ENCODE assay signal across 22 cellular contexts in the genomic region with DNA sequence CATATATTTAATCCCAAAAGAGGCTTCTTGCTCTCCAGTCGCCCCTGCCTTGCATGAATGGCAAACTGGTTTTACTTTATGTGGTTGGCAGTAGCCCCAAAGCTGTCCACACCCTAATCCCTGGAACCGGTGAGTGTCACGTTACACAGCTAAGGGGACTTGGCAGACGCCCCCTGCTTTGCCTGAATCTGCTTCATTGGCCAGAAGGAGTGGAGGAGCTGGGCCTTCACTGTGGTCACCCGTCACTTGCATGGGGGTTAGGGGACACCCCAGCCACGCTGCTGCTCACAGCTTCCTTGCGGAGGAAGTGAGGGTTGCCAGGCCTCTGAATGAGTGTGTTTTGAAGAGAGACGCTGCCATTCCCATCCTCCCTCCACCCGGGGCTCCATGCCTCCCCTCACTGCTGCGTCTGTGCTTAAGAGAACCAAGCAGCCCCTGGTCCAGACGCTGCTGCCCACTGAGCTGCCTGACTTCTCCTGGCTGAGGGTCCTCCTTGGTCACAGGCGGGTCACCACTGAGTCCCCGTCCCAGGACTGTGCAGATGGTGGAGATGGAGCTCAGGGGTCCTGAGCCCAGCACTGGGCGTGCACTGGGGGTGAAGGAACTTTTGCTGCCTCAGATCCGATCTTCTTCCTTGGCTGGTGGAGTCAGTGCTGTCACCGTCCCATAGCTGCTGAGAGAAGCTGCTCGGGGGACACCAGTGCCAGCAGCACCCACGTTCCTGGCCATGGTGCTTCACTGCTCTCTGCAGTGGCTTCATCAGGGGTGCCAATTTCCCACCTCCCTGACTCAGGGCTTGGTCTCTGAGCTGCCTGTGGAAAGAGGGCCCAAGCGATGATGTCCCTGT. TPM values are rescaled to one million over a fixed set of nuclear protein-coding genes. Genes with fewer than 3 reads are reported as not detected.
A peak's percentile ranks its signal among the peaks of the same experiment; 100 is the strongest.
DNase-seq lines count a peak whose midpoint lies in the region; ATAC-seq and TF ChIP-seq lines count a peak whose summit lies in the region.
"Had no signal": no experiment of that assay in that cellular context is flagged by ENCODE, and none has a peak within 500 bp of the region (broad histone marks: within the 10 kb centered on the region; RNA-seq: fewer than 3 reads in every experiment).

No MANE protein-coding gene starts in this region.

- ATAC-seq in left ventricle myocardium superior (no peak), heart right ventricle (no peak), GM21723 (IDR thresholded peaks at IDR 0.05; ENCODE audit: unreplicated experiment) (no peak), GM18519 (IDR thresholded peaks at IDR 0.05; ENCODE audit: low FRiP score, unreplicated experiment) (no peak)
- ATAC-seq: A549; activated T-cell treated with anti-CD3 and anti-CD28 coated beads, Interleukin-2, amount 50 U/mL, for 4 hours; GM12878 had no signal

- DNase-seq in left ventricle myocardium superior (peak; percentile 19), heart right ventricle (no peak), SW480 (ENCODE audit: low spot score) (peak; percentile 22), left kidney (ENCODE audit: low read depth, low spot score) (peak; percentile 71), COLO829 (ENCODE audit: low spot score) (no peak)
- DNase-seq in activated naive CD4-positive, alpha-beta T cell treated with anti-CD3 and anti-CD28 coated beads, Interleukin-2, amount 50 U/mL, for 16 hours = no peak
- DNase-seq: activated CD4-positive, alpha-beta T cell treated with anti-CD3 and anti-CD28 coated beads, Interleukin-2, amount 10 ng/mL, durations not matched to agents 24 days and 14 days; activated naive CD4-positive, alpha-beta T cell treated with Interleukin-2 at 50 U/mL for 16 hours; activated T-cell treated with anti-CD3 and anti-CD28 coated beads, Interleukin-2, amount 50 U/mL, for 4 hours; dermis blood vessel endothelial cell; KG1; mammary epithelial cell; NCI-H146; NCI-H2171; nucleus accumbens had no signal

- TF ChIP-seq CTCF in heart right ventricle (IDR thresholded peaks at IDR 0.05) = no peak

- 44 to 46% methylated on average over 19 of the region's 19 CpGs for WGBS in heart right ventricle, 2 donors

- intact Hi-C loops in left ventricle myocardium superior (cut with micrococcal nuclease) (no loop called here), heart right ventricle (cut with DNase I) (no loop called here)

- H3K27ac ChIP-seq in heart right ventricle = no peak overlapping the region
- H3K27ac ChIP-seq: A549, skin epidermis had no signal

- no peak overlapping the region for H3K4me3 ChIP-seq in heart right ventricle
- H3K4me3 ChIP-seq: A549, GM12878, skin epidermis had no signal

- H3K36me3 ChIP-seq in heart right ventricle = no peaks in the 10 kb centered on the region

- H3K27me3 ChIP-seq in heart right ventricle = peaks cover 0 to 80% (median 65%) of the 10 kb centered on the region in 7 donors

- no peaks in the 10 kb centered on the region for H3K9me3 ChIP-seq in heart right ventricle
- H3K9me3 ChIP-seq: A549 had no signal

- H3K4me1 ChIP-seq in heart right ventricle = peaks cover 0 to 11% (median 5%) of the 10 kb centered on the region in 9 donors

RNA-seq across cellular contexts. Expression of gene GALNT9, which starts 39.8 kb away (rescaled TPM):
- total RNA-seq in left ventricle myocardium superior (1.6 TPM), heart right ventricle (under 1 TPM in 1 of 10 donors, not detected in 9; 0.19 TPM)
- under 1 TPM in 1 of 2 donors, not detected in 1; 0.01 TPM for polyA plus RNA-seq in heart right ventricle
- total RNA-seq: activated CD4-positive, alpha-beta T cell treated with anti-CD3 and anti-CD28 coated beads, Interleukin-2, amount 10 ng/mL, durations not matched to agents 24 days and 14 days; GM12878; mammary epithelial cell; SK-MEL-5; subcutaneous adipose tissue had no signal
- polyA plus RNA-seq: mammary epithelial cell had no signal

Comparison
In these comparisons a context has a peak if more than half of its experiments do, and no peak if none do; other contexts are left out.
1. DNase-seq: peak in left ventricle myocardium superior (single experiment), SW480 (single experiment) and left kidney (single experiment); none in heart right ventricle (0 of 2), COLO829 (single experiment) and activated naive CD4-positive, alpha-beta T cell treated with anti-CD3 and anti-CD28 coated beads, Interleukin-2, amount 50 U/mL, for 16 hours (single experiment).